8 cellular contexts compared by ENCODE assay signal in the genomic region with DNA sequence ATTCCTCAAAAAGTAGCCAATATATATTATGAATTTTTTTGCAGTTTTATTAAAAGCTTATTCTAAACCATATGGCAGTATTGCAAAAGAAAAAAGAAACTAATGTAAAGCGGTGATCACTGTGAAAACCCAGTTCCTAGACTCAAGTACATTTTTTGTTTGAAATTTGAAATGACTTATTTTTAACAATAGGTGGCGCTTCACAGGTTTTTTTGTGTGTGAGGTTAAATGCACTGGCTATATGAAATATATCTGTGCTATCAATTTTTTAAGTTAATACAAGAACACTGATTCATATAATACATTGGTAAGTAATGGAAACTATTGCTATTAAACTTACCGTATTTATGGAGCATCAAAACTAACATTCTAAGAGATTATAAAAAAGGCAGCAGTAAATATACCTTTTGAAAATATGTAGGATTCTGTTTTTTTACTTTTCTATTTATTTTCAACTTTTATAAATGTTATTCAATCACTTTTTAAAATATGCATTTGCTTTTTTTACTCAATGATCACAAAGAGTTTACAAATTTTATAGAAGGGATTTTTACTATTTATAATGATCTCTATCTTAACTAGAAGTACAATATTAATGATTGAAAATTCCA. TPM values are rescaled to one million over a fixed set of nuclear protein-coding genes. Genes with fewer than 3 reads are reported as not detected.
DNase-seq lines count a peak whose midpoint lies in the region; ATAC-seq, FAIRE-seq and TF ChIP-seq lines count a peak whose summit lies in the region.

No MANE protein-coding gene starts in this region.

- DNase-seq in NCI-H82 (lab: John Stamatoyannopoulos, UW) (peak; percentile 34), NCI-H82 treated with DMSO at 0.1 percent for 48 hours (lab: John Stamatoyannopoulos, UW; ENCODE audit: unreplicated experiment) (no peak), NCI-H2227 treated with DMSO at 0.1 percent for 48 hours (lab: John Stamatoyannopoulos, UW) (peak; percentile 25), stomach (no peak), H7 (no peak), mucosa of gallbladder (ENCODE audit: low spot score) (no peak)

- ATAC-seq in HG03342 (IDR thresholded peaks at IDR 0.05; ENCODE audit: unreplicated experiment) = no peak

- H3K4me3 ChIP-seq in stomach (no peak overlapping the region), H7 (ENCODE audit: insufficient read depth, low read depth, low read length) (no peak overlapping the region)

- H3K9me3 ChIP-seq in stomach = no peaks in the 10 kb centered on the region

- intact Hi-C loops in stomach (cut with DNase I; ENCODE audit: low total_unique reads) = no loop called here

- peak; percentile 93 for FAIRE-seq in endometrium (lab: Jason Lieb, UNC)

- no peak for TF ChIP-seq POLR2A in stomach (IDR thresholded peaks at IDR 0.05)

- H3K36me3 ChIP-seq in stomach = no peaks in the 10 kb centered on the region
- no peaks in the 10 kb centered on the region for H3K36me3 ChIP-seq in H7 (replicated peaks; ENCODE audit: control insufficient read depth, insufficient read depth, low read length)

- WGBS in stomach, 5 donors = 19 to 43% (median 31%) methylated on average over 3 of the region's 3 CpGs

- no peak for TF ChIP-seq EP300 in stomach (IDR thresholded peaks at IDR 0.05)

- peak in 4 of 7 experiments; percentile 11 to 54 (median 34) for TF ChIP-seq CTCF in stomach (IDR thresholded peaks at IDR 0.05)

- H3K27ac ChIP-seq in stomach = no peak overlapping the region

- H3K27me3 ChIP-seq in stomach = no peaks in the 10 kb centered on the region
- no peaks in the 10 kb centered on the region for H3K27me3 ChIP-seq in H7 (ENCODE audit: control insufficient read depth, insufficient read depth, low read length)

- H3K4me1 ChIP-seq in stomach = peaks cover 0 to 16% (median 5%) of the 10 kb centered on the region in 4 donors

RNA-seq across cellular contexts. Expression of gene SPRY1, which starts 5.6 kb away (rescaled TPM):
- total RNA-seq in stomach (10 to 100 TPM; 21.4 to 85.2 (median 55.4) TPM), mucosa of gallbladder (93.2 TPM)
- 10 to 100 TPM; 15.7 to 48.3 (median 21.2) TPM for polyA plus RNA-seq in stomach
- 42.2 and 56.8 TPM in 2 replicates for total RNA-seq in H7 (2014; rRNA removed; shearing (Covaris generic))

Comparison
In these comparisons a context has a peak if more than half of its experiments do, and no peak if none do; other contexts are left out.
1. DNase-seq: peak in NCI-H82 (single experiment) and NCI-H2227 treated with DMSO at 0.1 percent for 48 hours (single experiment); none in NCI-H82 treated with DMSO at 0.1 percent for 48 hours (single experiment), stomach (single experiment), H7 (single experiment) and mucosa of gallbladder (single experiment).